12 cellular contexts compared by ENCODE assay signal in the genomic region with DNA sequence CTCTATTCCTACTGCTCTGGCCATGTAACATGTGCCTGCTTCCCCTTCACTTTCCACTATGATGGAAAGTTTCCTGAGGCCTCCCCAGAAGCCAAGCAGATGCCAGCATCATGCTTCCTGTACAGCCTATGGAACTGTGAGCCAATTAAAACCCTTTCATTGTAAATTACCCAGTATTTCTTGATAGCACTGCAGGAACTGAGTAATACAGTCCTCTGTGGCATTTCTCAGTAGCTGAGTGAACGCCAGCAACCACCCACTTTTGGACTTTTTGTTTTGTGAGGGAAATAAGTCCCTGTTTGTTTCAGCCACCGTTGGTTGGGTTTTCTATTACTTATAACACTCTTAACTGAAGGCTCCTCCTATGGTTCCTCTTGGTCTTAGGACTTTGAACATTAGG.
"Had no signal": no experiment of that assay in that cellular context is flagged by ENCODE, and none has a peak within 500 bp of the region (broad histone marks: within the 10 kb centered on the region; RNA-seq: fewer than 3 reads in every experiment).

No MANE protein-coding gene starts in this region.

- ATAC-seq: left cardiac atrium; naive thymus-derived CD4-positive, alpha-beta T cell; Right ventricle myocardium inferior; sciatic nerve had no signal

- H3K27me3 Mint-ChIP-seq: naive thymus-derived CD4-positive, alpha-beta T cell had no signal

- DNase-seq: caudate nucleus; effector CD4-positive, alpha-beta T cell; foreskin melanocyte; head of caudate nucleus; left cardiac atrium; naive thymus-derived CD4-positive, alpha-beta T cell; SK-N-SH; spleen; substantia nigra; trophoblast cell had no signal

- H3K4me3 Mint-ChIP-seq: naive thymus-derived CD4-positive, alpha-beta T cell had no signal
